ENCODE assay signal across 21 cellular contexts in the genomic region with DNA sequence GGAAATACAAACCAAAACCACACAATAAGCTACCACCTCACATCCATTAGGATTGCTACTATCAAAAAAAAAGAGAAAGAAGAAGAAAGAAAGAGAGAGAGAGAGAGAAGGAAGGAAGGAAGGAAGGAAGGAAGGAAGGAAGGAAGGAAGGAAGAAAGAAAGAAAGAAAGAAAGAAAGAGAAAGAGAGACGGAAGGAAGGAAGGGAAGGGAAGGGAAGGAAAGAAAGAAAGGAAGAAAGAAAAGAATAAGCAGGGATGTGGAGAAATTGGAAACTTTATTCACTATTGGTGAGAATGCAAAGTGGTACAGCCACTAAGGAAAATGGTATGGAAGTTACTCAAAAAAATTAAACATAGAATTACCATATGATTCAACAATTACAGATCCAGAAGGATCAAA.
A peak's percentile ranks its signal among the peaks of the same experiment; 100 is the strongest.
DNase-seq lines count a peak whose midpoint lies in the region; ATAC-seq, FAIRE-seq and TF ChIP-seq lines count a peak whose summit lies in the region.
"Had no signal": no experiment of that assay in that cellular context is flagged by ENCODE, and none has a peak within 500 bp of the region (broad histone marks: within the 10 kb centered on the region; RNA-seq: fewer than 3 reads in every experiment).

No MANE protein-coding gene starts in this region.

- ATAC-seq in activated T-cell treated with anti-CD3 and anti-CD28 coated beads, Interleukin-2, amount 50 U/mL, for 72 hours (replicated peaks in 1 of 2), result no peak
- no peak for ATAC-seq in K562
- ATAC-seq: A549; CD8-positive, alpha-beta T cell had no signal

- TF ChIP-seq POLR2A in K562 (conservative IDR thresholded peaks at IDR 0.05), result no peak

- no peaks in the 10 kb centered on the region for H3K79me2 ChIP-seq in K562 (ENCODE audit: control insufficient read depth, insufficient read depth, low read length)

- intact Hi-C loops in K562 (cut with micrococcal nuclease), result no loop called here

- peaks cover 3 to 5% of the 10 kb centered on the region in 2 donors for H3K9me3 Mint-ChIP-seq in activated T-cell treated with anti-CD3 and anti-CD28 coated beads, Interleukin-2, amount 50 U/mL, for 72 hours

- no peaks in the 10 kb centered on the region for H3K4me1 Mint-ChIP-seq in activated T-cell treated with anti-CD3 and anti-CD28 coated beads, Interleukin-2, amount 50 U/mL, for 72 hours (ENCODE audit: low read depth)
- H3K4me1 Mint-ChIP-seq: B cell had no signal

- no peaks in the 10 kb centered on the region for H3K36me3 ChIP-seq in HEK293 (ENCODE audit: control insufficient read depth in 2 of 2, insufficient read depth in 1 of 2, low read length in 2 of 2)
- H3K36me3 ChIP-seq in K562 (ENCODE audit: control insufficient read depth, insufficient read depth, low read length), result no peaks in the 10 kb centered on the region
- no peaks in the 10 kb centered on the region for H3K36me3 ChIP-seq in brain microvascular endothelial cell (replicated peaks)
- H3K36me3 ChIP-seq: BLaER1 treated with 17β-estradiol and CSF1 and Interleukin-3, amounts not matched to agents 10 nM and 100 nM had no signal

- H3K27ac Mint-ChIP-seq in activated T-cell treated with anti-CD3 and anti-CD28 coated beads, Interleukin-2, amount 50 U/mL, for 72 hours, result peak overlapping the region; percentile 21
- H3K27ac Mint-ChIP-seq: B cell; CD4-positive, alpha-beta T cell; CD8-positive, alpha-beta T cell had no signal

- TF ChIP-seq RAD21 in K562 (CRISPR knock-in tag; conservative IDR thresholded peaks at IDR 0.05 in 1 of 2, IDR thresholded peaks at IDR 0.05 in 1 of 2), result no peak

- no peak for DNase-seq in activated T-cell treated with anti-CD3 and anti-CD28 coated beads, Interleukin-2, amount 50 U/mL, for 72 hours
- DNase-seq in activated T-cell treated with anti-CD3 and anti-CD28 coated beads, Interleukin-2, amount 50 U/mL, for 1 hour, result no peak
- no peak for DNase-seq in K562 (ENCODE audit: extremely low read depth in 1 of 4, low spot score in 3 of 4)
- no peak for DNase-seq in brain microvascular endothelial cell
- DNase-seq: AML-193; Caco-2; Calu3; CD4-positive, alpha-beta T cell; CD8-positive, alpha-beta T cell; DMS79 treated with DMSO at 0.1 percent for 48 hours; GF-D8 had no signal

- WGBS in K562 (ENCODE audit: insufficient coverage, low coverage, missing lambda C conversion rate), result 80% methylated on average over 1 of the region's 1 CpG

- no TSS peak for BruUV-seq in K562 (replicated peaks; lab: Mats Ljungman, UMichigan)

- POLR2A ChIA-PET in HEK293 (lab: Yijun Ruan, JAX), result interaction anchor here (0.6 kb wide), 1 partner anchor 87 kb away, joined by 4 read pairs; no protein-coding TSS in a partner anchor
- POLR2A ChIA-PET in K562 (lab: Yijun Ruan, JAX), result no interaction called here

- peaks cover 10% of the 10 kb centered on the region for H3K27me3 Mint-ChIP-seq in activated T-cell treated with anti-CD3 and anti-CD28 coated beads, Interleukin-2, amount 50 U/mL, for 72 hours (ENCODE audit: low read depth)
- H3K27me3 Mint-ChIP-seq: B cell had no signal

- no peaks in the 10 kb centered on the region for H3K27me3 ChIP-seq in K562 (ENCODE audit: control insufficient read depth in 2 of 2, insufficient read depth in 2 of 2, low read length in 2 of 2)
- no peaks in the 10 kb centered on the region for H3K27me3 ChIP-seq in brain microvascular endothelial cell (replicated peaks)
- H3K27me3 ChIP-seq: BLaER1 treated with 17β-estradiol and CSF1 and Interleukin-3, amounts not matched to agents 10 nM and 100 nM had no signal

- FAIRE-seq in K562 (lab: Jason Lieb, UNC), result no peak
- FAIRE-seq: A549, D721Med, G401.6, GM12891, GM19239 had no signal

- TF ChIP-seq CTCF in HEK293 (tag by site-specific recombination; IDR thresholded peaks at IDR 0.05), result no peak
- no peak for TF ChIP-seq CTCF in K562 (IDR thresholded peaks at IDR 0.05 in 2 of 3, conservative IDR thresholded peaks at IDR 0.05 in 1 of 3; ENCODE audit: insufficient read depth in 2 of 3, low read depth in 1 of 3, low read length in 3 of 3)
- no peak for TF ChIP-seq CTCF in brain microvascular endothelial cell (IDR thresholded peaks at IDR 0.05; ENCODE audit: low read depth, low read length, missing control alignments)

- TF ChIP-seq EP300 in K562 (IDR thresholded peaks at IDR 0.05; ENCODE audit: low read length), result no peak

- CTCF ChIA-PET in HEK293 (lab: Yijun Ruan, JAX), result no interaction called here
- CTCF ChIA-PET in K562 (lab: Yijun Ruan, JAX; ENCODE audit: low intra/inter-chr PET ratio), result no interaction called here

- H2AFZ ChIP-seq in K562 (ENCODE audit: low read depth, low read length), result no peak overlapping the region

- in situ Hi-C loops in K562 (cut with MboI), result no loop called here
- in situ Hi-C loops in brain microvascular endothelial cell (cut with HindIII; ENCODE audit: low pct_ligation_motif_present, low sequenced_read_pairs), result no loop called here

- no peaks in the 10 kb centered on the region for H3K9me1 ChIP-seq in K562 (ENCODE audit: control insufficient read depth, insufficient read depth, low read length)

- H3K4me3 Mint-ChIP-seq in activated T-cell treated with anti-CD3 and anti-CD28 coated beads, Interleukin-2, amount 50 U/mL, for 72 hours, result no peak overlapping the region
- H3K4me3 Mint-ChIP-seq: B cell; CD4-positive, alpha-beta T cell; CD8-positive, alpha-beta T cell had no signal

- no peak overlapping the region for H3K9ac ChIP-seq in K562 (ENCODE audit: insufficient read depth in 1 of 2, low read depth in 2 of 2, low read length in 2 of 2)
- H3K9ac ChIP-seq: BLaER1 treated with 17β-estradiol and CSF1 and Interleukin-3, amounts not matched to agents 10 nM and 100 nM had no signal

- no peaks in the 10 kb centered on the region for H3K9me3 ChIP-seq in HEK293 (ENCODE audit: control insufficient read depth, insufficient read depth, low read depth, low read length)
- peaks cover 10% of the 10 kb centered on the region for H3K9me3 ChIP-seq in K562 (replicated peaks; ENCODE audit: control insufficient read depth, insufficient read depth, low read depth, low read length)
- H3K9me3 ChIP-seq: A549, Caco-2 had no signal

- H3K36me3 Mint-ChIP-seq in activated T-cell treated with anti-CD3 and anti-CD28 coated beads, Interleukin-2, amount 50 U/mL, for 72 hours (ENCODE audit: insufficient read depth in 2 of 2), result peaks cover 2 to 3% of the 10 kb centered on the region in 2 donors
- H3K36me3 Mint-ChIP-seq: CD8-positive, alpha-beta T cell had no signal

- H3K4me1 ChIP-seq in HEK293 (ENCODE audit: control insufficient read depth, insufficient read depth, low read length), result no peaks in the 10 kb centered on the region
- peaks cover 13 to 16% of the 10 kb centered on the region in 2 experiments; a peak in 4 of 5 replicates for H3K4me1 ChIP-seq in K562 (replicated peaks in 1 of 2; ENCODE audit: control insufficient read depth in 2 of 2, insufficient read depth in 2 of 2, low read length in 2 of 2)
- H3K4me1 ChIP-seq: A549, Caco-2 had no signal

- H3K4me3 ChIP-seq in HEK293 (ENCODE audit: low read depth, low read length) (no peak overlapping the region), K562 (no peak overlapping the region), brain microvascular endothelial cell (ENCODE audit: low read depth, low read length) (no peak overlapping the region)
- H3K4me3 ChIP-seq: A549; BLaER1 treated with 17β-estradiol and CSF1 and Interleukin-3, amounts not matched to agents 10 nM and 100 nM had no signal

- H3K4me2 ChIP-seq in K562 (ENCODE audit: insufficient read depth, low read length), result no peak overlapping the region
- H3K4me2 ChIP-seq: A549; BLaER1 treated with 17β-estradiol and CSF1 and Interleukin-3, amounts not matched to agents 10 nM and 100 nM had no signal

- no peaks in the 10 kb centered on the region for H4K20me1 ChIP-seq in K562 (replicated peaks; ENCODE audit: control insufficient read depth, insufficient read depth, low read length)
- H4K20me1 ChIP-seq: BLaER1 treated with 17β-estradiol and CSF1 and Interleukin-3, amounts not matched to agents 10 nM and 100 nM had no signal

- H3K27ac ChIP-seq in HEK293 (ENCODE audit: extremely low read depth, low read depth, low read length) (no peak overlapping the region), K562 (ENCODE audit: extremely low read depth, low read depth, low read length) (no peak overlapping the region), brain microvascular endothelial cell (no peak overlapping the region)
- H3K27ac ChIP-seq: 22Rv1; A549; BLaER1 treated with 17β-estradiol and CSF1 and Interleukin-3, amounts not matched to agents 10 nM and 100 nM; C4-2B had no signal

TF ChIP-seq in HEK293, 187 proteins besides CTCF, POLR2A, EP300 and RAD21:
- TF ChIP-seq OSR2 (tag by site-specific recombination; IDR thresholded peaks at IDR 0.05) (no peak), ZNF366 (tag by site-specific recombination; conservative IDR thresholded peaks at IDR 0.05) (peak; percentile 64), ZFP41 (tag by site-specific recombination; IDR thresholded peaks at IDR 0.05; ENCODE audit: borderline replicate concordance) (no peak), ZNF311 (tag by site-specific recombination; IDR thresholded peaks at IDR 0.05; ENCODE audit: borderline replicate concordance) (no peak)

TF ChIP-seq in K562, 482 proteins besides CTCF, POLR2A, EP300 and RAD21 (continues in another document):
- peak; percentile 80 for TF ChIP-seq ZNF512 (tag; IDR thresholded peaks at IDR 0.05)
- TF ChIP-seq, protein P1, sequence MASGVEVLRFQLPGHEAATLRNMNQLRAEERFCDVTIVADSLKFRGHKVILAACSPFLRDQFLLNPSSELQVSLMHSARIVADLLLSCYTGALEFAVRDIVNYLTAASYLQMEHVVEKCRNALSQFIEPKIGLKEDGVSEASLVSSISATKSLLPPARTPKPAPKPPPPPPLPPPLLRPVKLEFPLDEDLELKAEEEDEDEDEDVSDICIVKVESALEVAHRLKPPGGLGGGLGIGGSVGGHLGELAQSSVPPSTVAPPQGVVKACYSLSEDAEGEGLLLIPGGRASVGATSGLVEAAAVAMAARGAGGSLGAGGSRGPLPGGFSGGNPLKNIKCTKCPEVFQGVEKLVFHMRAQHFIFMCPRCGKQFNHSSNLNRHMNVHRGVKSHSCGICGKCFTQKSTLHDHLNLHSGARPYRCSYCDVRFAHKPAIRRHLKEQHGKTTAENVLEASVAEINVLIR (CRISPR knock-in tag; IDR thresholded peaks at IDR 0.05), result no peak
- TF ChIP-seq CHD1 (IDR thresholded peaks at IDR 0.05; ENCODE audit: low read length), result no peak
